In the genomic region with DNA sequence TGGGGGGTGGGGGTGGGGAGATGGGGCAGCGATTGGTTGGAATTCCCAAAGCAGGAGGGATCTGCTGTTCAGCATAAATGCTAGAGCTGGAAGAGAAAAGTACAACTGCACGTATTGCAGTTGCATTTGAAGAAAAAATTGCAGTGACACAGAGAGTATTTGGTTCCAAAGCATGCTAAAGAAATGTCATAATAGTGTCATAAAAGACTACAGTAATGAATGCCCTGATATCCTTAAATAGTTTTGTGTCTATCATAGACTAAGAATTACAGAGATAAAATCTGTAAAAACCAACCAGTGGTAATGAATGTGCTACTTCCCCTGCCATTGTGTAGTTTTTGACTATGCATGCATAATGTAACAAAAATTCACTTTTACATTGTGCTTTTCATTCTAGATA, we compare ENCODE assay signal across 26 cellular contexts.
"Had no signal": no experiment of that assay in that cellular context is flagged by ENCODE, and none has a peak within 500 bp of the region (broad histone marks: within the 10 kb centered on the region; RNA-seq: fewer than 3 reads in every experiment).

No MANE protein-coding gene starts in this region.

- H3K27me3 ChIP-seq: ascending aorta, cardiac muscle cell had no signal

- H3K27ac ChIP-seq: ascending aorta, cardiac muscle cell, VCaP had no signal

- H3K36me3 ChIP-seq: ascending aorta, cardiac muscle cell had no signal

- H3K4me3 ChIP-seq: ascending aorta, cardiac muscle cell had no signal

- ATAC-seq: activated CD8-positive, alpha-beta T cell treated with anti-CD3 and anti-CD28 coated beads for 36 hours; activated naive CD8-positive, alpha-beta T cell treated with anti-CD3 and anti-CD28 coated beads, Interleukin-2, amount 50 U/mL, for 24 hours had no signal

- H3K9me3 ChIP-seq: ascending aorta had no signal

- DNase-seq: activated B cell treated with CpG ODN at 0.5 μM for 24 hours; activated CD4-positive, alpha-beta memory T cell treated with anti-CD3 and anti-CD28 coated beads for 36 hours; activated CD4-positive, alpha-beta T cell treated with anti-CD3 and anti-CD28 coated beads for 4 hours; activated CD4-positive, alpha-beta T cell treated with anti-CD3 and anti-CD28 coated beads, Interleukin-2, amount 10 ng/mL, durations not matched to agents 24 days and 14 days; activated CD4-positive, alpha-beta T cell treated with anti-CD3 and anti-CD28 coated beads, Interleukin-2, amount 50 U/mL, for 1 hour; activated CD4-positive, alpha-beta T cell treated with anti-CD3 and anti-CD28 coated beads, Interleukin-2, amount 50 U/mL, for 4 hours; activated CD4-positive, CD25-positive, alpha-beta regulatory T cell treated with anti-CD3 and anti-CD28 coated beads, Interleukin-2, amount 50 U/mL, for 72 hours; activated CD8-positive, alpha-beta memory T cell treated with anti-CD3 and anti-CD28 coated beads, Interleukin-2, amount 50 U/mL, for 48 hours; activated CD8-positive, alpha-beta T cell treated with anti-CD3 and anti-CD28 coated beads for 36 hours; activated effector memory CD4-positive, alpha-beta T cell treated with Interleukin-2 at 50 U/mL for 16 hours; activated gamma-delta T cell; activated naive CD4-positive, alpha-beta T cell treated with anti-CD3 and anti-CD28 coated beads, Interleukin-2, amount 10 ng/mL, durations not matched to agents 7 days and 5 days; activated naive CD4-positive, alpha-beta T cell treated with Interleukin-2 at 50 U/mL for 16 hours; activated naive CD8-positive, alpha-beta T cell treated with anti-CD3 and anti-CD28 coated beads, Interleukin-2, amount 10 ng/mL, durations not matched to agents 7 days and 5 days; activated naive CD8-positive, alpha-beta T cell treated with anti-CD3 and anti-CD28 coated beads, Interleukin-2, amount 50 U/mL, for 24 hours; activated T-cell treated with anti-CD3 and anti-CD28 coated beads, Interleukin-2, amount 50 U/mL, for 24 hours; activated T-cell treated with anti-CD3 and anti-CD28 coated beads, Interleukin-2, amount 50 U/mL, for 48 hours; amygdala; anterior cingulate cortex; cerebellar nuclear complex; T-helper 1 cell; T-helper 2 cell; T-helper 9 cell had no signal
